10 cellular contexts compared by ENCODE assay signal in the genomic region with DNA sequence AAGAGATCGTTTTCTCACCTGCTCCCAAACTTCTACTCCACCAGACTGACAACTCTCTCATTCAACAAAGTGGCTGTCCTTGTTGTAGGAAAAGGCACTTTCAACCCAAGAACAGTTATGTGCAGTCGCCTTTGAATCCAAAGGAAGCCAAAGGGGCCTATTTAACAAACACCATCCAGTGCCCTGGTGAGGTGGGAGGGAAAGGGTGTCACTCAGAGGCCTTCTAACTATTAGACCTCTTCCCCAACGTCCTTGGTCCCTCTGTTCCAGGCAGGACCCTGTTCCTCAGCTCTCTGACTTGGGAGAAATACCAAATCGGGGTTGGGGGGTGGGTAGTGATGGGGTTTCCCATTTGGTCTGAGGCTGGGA. TPM values are rescaled to one million over a fixed set of nuclear protein-coding genes. Genes with fewer than 3 reads are reported as not detected.
A peak's percentile ranks its signal among the peaks of the same experiment; 100 is the strongest.
DNase-seq lines count a peak whose midpoint lies in the region; ATAC-seq, FAIRE-seq and TF ChIP-seq lines count a peak whose summit lies in the region.
"Had no signal": no experiment of that assay in that cellular context is flagged by ENCODE, and none has a peak within 500 bp of the region (broad histone marks: within the 10 kb centered on the region; RNA-seq: fewer than 3 reads in every experiment).

No MANE protein-coding gene starts in this region.

- H3K4me1 Mint-ChIP-seq in memory B cell: peaks cover 12% of the 10 kb centered on the region

- TF ChIP-seq POLR2A in HepG2 (IDR thresholded peaks at IDR 0.05; ENCODE audit: insufficient read depth in 1 of 2, low read depth in 2 of 2, low read length in 2 of 2): no peak
- no peak for TF ChIP-seq POLR2A in right lobe of liver (IDR thresholded peaks at IDR 0.05)
- TF ChIP-seq POLR2A in GM18505 (IDR thresholded peaks at IDR 0.05; ENCODE audit: borderline replicate concordance, extremely low read depth, insufficient read depth, insufficient read length): no peak

- CTCF ChIA-PET in HepG2 (lab: Yijun Ruan, JAX; ENCODE audit: low intra/inter-chr PET ratio, low total read pairs): no interaction called here

- no peaks in the 10 kb centered on the region for H3K9me3 Mint-ChIP-seq in memory B cell

- H3K79me2 ChIP-seq in HepG2 (ENCODE audit: insufficient read depth, low read length): peaks cover 14% of the 10 kb centered on the region

- H3K27me3 ChIP-seq in HepG2 (ENCODE audit: control insufficient read depth in 1 of 2, insufficient read depth in 2 of 2, low read length in 2 of 2): no peaks in the 10 kb centered on the region
- no peaks in the 10 kb centered on the region for H3K27me3 ChIP-seq in right lobe of liver
- no peaks in the 10 kb centered on the region for H3K27me3 ChIP-seq in ascending aorta
- H3K27me3 ChIP-seq: MG63 had no signal

- 21% methylated on average over 4 of the region's 4 CpGs for WGBS in HepG2 (ENCODE audit: low lambda C conversion rate)
- WGBS in right lobe of liver (ENCODE audit: insufficient coverage, low coverage, low lambda C conversion rate, missing lambda C conversion rate): 53% methylated on average over 4 of the region's 4 CpGs

- DNase-seq in HepG2 (ENCODE audit: low spot score): peak; percentile 9
- no peak for DNase-seq in right lobe of liver
- no peak for DNase-seq in ascending aorta (ENCODE audit: low spot score in 2 of 2)
- no peak for DNase-seq in memory B cell (ENCODE audit: low spot score in 2 of 2)
- DNase-seq in NCI-H1436 (lab: John Stamatoyannopoulos, UW): no peak
- DNase-seq: MG63 had no signal

- TF ChIP-seq RAD21 in HepG2 (CRISPR knock-in tag; IDR thresholded peaks at IDR 0.05): no peak

- H3K9me3 ChIP-seq in HepG2 (ENCODE audit: low read length): no peaks in the 10 kb centered on the region
- no peaks in the 10 kb centered on the region for H3K9me3 ChIP-seq in right lobe of liver
- H3K9me3 ChIP-seq in ascending aorta: no peaks in the 10 kb centered on the region
- H3K9me3 ChIP-seq: MG63 had no signal

- no peak for TF ChIP-seq EP300 in HepG2 (IDR thresholded peaks at IDR 0.05; ENCODE audit: low read depth in 2 of 2, low read length in 2 of 2)
- no peak for TF ChIP-seq EP300 in HepG2 (CRISPR knock-in tag; IDR thresholded peaks at IDR 0.05; ENCODE audit: borderline replicate concordance)

- ATAC-seq in HepG2 (no peak), right lobe of liver (no peak), memory B cell (ENCODE audit: low read depth) (no peak), HG02973 (IDR thresholded peaks at IDR 0.05; ENCODE audit: unreplicated experiment) (no peak), GM18505 (IDR thresholded peaks at IDR 0.05; ENCODE audit: unreplicated experiment) (no peak), GM21723 (IDR thresholded peaks at IDR 0.05; ENCODE audit: unreplicated experiment) (no peak)

- H3K4me1 ChIP-seq in HepG2 (ENCODE audit: insufficient read depth, low read length): peaks cover 35% of the 10 kb centered on the region
- peaks cover 0 to 13% (median 5%) of the 10 kb centered on the region in 4 donors for H3K4me1 ChIP-seq in right lobe of liver
- H3K4me1 ChIP-seq in ascending aorta: no peaks in the 10 kb centered on the region

- H3K4me3 ChIP-seq in HepG2 (replicated peaks in 1 of 3; ENCODE audit: insufficient read depth in 1 of 3, low read depth in 2 of 3, low read length in 3 of 3) (peak overlapping the region; percentile 77 to 96 (median 84)), right lobe of liver (no peak overlapping the region), ascending aorta (peak overlapping the region; percentile 75 to 76)
- H3K4me3 ChIP-seq: MG63 had no signal

- H3K36me3 ChIP-seq in HepG2 (replicated peaks in 1 of 2; ENCODE audit: control insufficient read depth in 1 of 2, insufficient read depth in 2 of 2, low read length in 2 of 2) (peaks cover 2 to 13% of the 10 kb centered on the region in 2 experiments; a peak in 2 of 5 replicates), right lobe of liver (no peaks in the 10 kb centered on the region), ascending aorta (no peaks in the 10 kb centered on the region)
- H3K36me3 ChIP-seq: MG63 had no signal

- peak; percentile 23 for FAIRE-seq in HepG2 (lab: Jason Lieb, UNC)
- FAIRE-seq: G401.6 had no signal

- BruUV-seq in HepG2 (replicated peaks; lab: Mats Ljungman, UMichigan): no TSS peak

- peaks cover 19% of the 10 kb centered on the region for H3K27me3 Mint-ChIP-seq in memory B cell

- H3K27ac ChIP-seq in HepG2 (ENCODE audit: extremely low read length, insufficient read depth, low read length) (no peak overlapping the region), right lobe of liver (no peak overlapping the region), ascending aorta (peak overlapping the region; percentile 2 to 46)

- peak overlapping the region; percentile 90 for H3K4me2 ChIP-seq in HepG2 (ENCODE audit: low read depth, low read length)

- H3K27ac Mint-ChIP-seq in memory B cell: no peak overlapping the region

- peaks cover 9% of the 10 kb centered on the region for H4K20me1 ChIP-seq in HepG2 (ENCODE audit: insufficient read depth, low read length)

- TF ChIP-seq CTCF in HepG2 (CRISPR knock-in tag; IDR thresholded peaks at IDR 0.05) (no peak), right lobe of liver (IDR thresholded peaks at IDR 0.05) (no peak), ascending aorta (IDR thresholded peaks at IDR 0.05) (no peak)

- peak overlapping the region; percentile 62 for H3K9ac ChIP-seq in HepG2 (ENCODE audit: insufficient read depth, low read depth, low read length)

- POLR2A ChIA-PET in HepG2 (lab: Yijun Ruan, JAX): interaction anchor here (0.6 to 4.2 kb wide), 2 partner anchors 30 to 473 kb away, joined by 3 to 38 read pairs; no protein-coding TSS in a partner anchor

- in situ Hi-C loops in HepG2 (cut with HindIII; ENCODE audit: extremely low pct_ligation_motif_present, low pct_unique_long_range_greater_than_20kb): loop anchor here (5.0 kb wide), 1 partner anchor 64 kb away; no protein-coding TSS in a partner anchor

- peak overlapping the region; percentile 74 for H3K4me3 Mint-ChIP-seq in memory B cell

- H2AFZ ChIP-seq in HepG2 (ENCODE audit: low read length): no peak overlapping the region

- no peaks in the 10 kb centered on the region for H3K36me3 Mint-ChIP-seq in memory B cell

- intact Hi-C loops in HepG2 (cut with micrococcal nuclease; ENCODE audit: unreplicated experiment): loop anchor here (1.0 to 10.0 kb wide), 6 partner anchors 72 to 531 kb away; a partner anchor contains a TSS
- intact Hi-C loops in right lobe of liver (cut with DNase I): loop anchor here in 1 of 2 donors (10.0 kb wide), 1 partner anchor 66 kb away; no protein-coding TSS in a partner anchor
- intact Hi-C loops in ascending aorta (cut with DNase I): loop anchor here (5.0 kb wide), 2 partner anchors 56 to 64 kb away; no protein-coding TSS in a partner anchor

RNA-seq across cellular contexts. Expression of a gene that starts 3.2 kb away (rescaled TPM):
- total RNA-seq in HepG2 (2016; rRNA removed; fragmentation: Illumina TruSeq; extraction: Trizol): 6.0 and 6.7 TPM in 2 replicates
- 0.35 and 0.51 TPM in 2 replicates for total RNA-seq in HepG2 (2016; cell fraction: cytosol; rRNA removed; fragmentation: Illumina TruSeq; extraction: Trizol; ENCODE audit: low read depth)
- 5.4 and 5.9 TPM in 2 replicates for total RNA-seq in HepG2 (2016; cell fraction: insoluble cytoplasmic fraction; rRNA removed; fragmentation: Illumina TruSeq; extraction: Trizol)
- total RNA-seq in HepG2 (2016; cell fraction: membrane; rRNA removed; fragmentation: Illumina TruSeq; extraction: Trizol): 2.6 and 3.0 TPM in 2 replicates
- 5.0 and 6.1 TPM in 2 replicates for total RNA-seq in HepG2 (2016; cell fraction: nucleus; rRNA removed; fragmentation: Illumina TruSeq; extraction: Trizol)
- polyA plus RNA-seq in HepG2 (2011; rRNA removed): 4.5 and 5.0 TPM in 2 replicates
- 2.4 and 3.0 TPM in 2 replicates for polyA plus RNA-seq in HepG2 (2011; cell fraction: cytosol; rRNA removed)
- polyA plus RNA-seq in HepG2 (2011; cell fraction: nucleus; rRNA removed): 4.1 and 4.4 TPM in 2 replicates
- 3.2 and 3.9 TPM in 2 replicates for polyA plus RNA-seq in HepG2 (2012)
- 0.10 and 0.14 TPM in 2 replicates for polyA plus RNA-seq in HepG2 (2016; cell fraction: cytosol; fragmentation: Illumina TruSeq; extraction: Trizol; ENCODE audit: low read depth)
- polyA plus RNA-seq in HepG2 (2016; cell fraction: insoluble cytoplasmic fraction; fragmentation: Illumina TruSeq; extraction: Trizol; ENCODE audit: low read depth): 2.9 and 5.1 TPM in 2 replicates
- 0.61 and 0.83 TPM in 2 replicates for polyA plus RNA-seq in HepG2 (2016; cell fraction: membrane; fragmentation: Illumina TruSeq; extraction: Trizol; ENCODE audit: low read depth)
- 5.3 and 7.3 TPM in 2 replicates for polyA plus RNA-seq in HepG2 (2016; cell fraction: nucleus; fragmentation: Illumina TruSeq; extraction: Trizol; ENCODE audit: insufficient read depth, low read depth)
- 8.9 and 18.4 TPM in 2 replicates for polyA minus RNA-seq in HepG2 (2011; rRNA and poly(A)+ RNA removed; ENCODE audit: low replicate concordance)
- polyA minus RNA-seq in HepG2 (2011; cell fraction: cytosol; rRNA and poly(A)+ RNA removed): 5.5 and 6.8 TPM in 2 replicates
- polyA minus RNA-seq in HepG2 (2011; cell fraction: nucleus; rRNA and poly(A)+ RNA removed): 5.7 and 8.0 TPM in 2 replicates
- total RNA-seq in right lobe of liver: under 1 TPM in 5 of 6 experiments, not detected in 1; 0.04 to 0.43 (median 0.23) TPM
- total RNA-seq in ascending aorta: 1.4 TPM

RNA-seq across cellular contexts. Expression of a gene that starts 13.6 kb away (rescaled TPM):
- 94.8 and 130 TPM in 2 replicates for total RNA-seq in HepG2 (2016; rRNA removed; fragmentation: Illumina TruSeq; extraction: Trizol)
- total RNA-seq in HepG2 (2016; cell fraction: cytosol; rRNA removed; fragmentation: Illumina TruSeq; extraction: Trizol; ENCODE audit: low read depth): 60.3 and 68.8 TPM in 2 replicates
- total RNA-seq in HepG2 (2016; cell fraction: insoluble cytoplasmic fraction; rRNA removed; fragmentation: Illumina TruSeq; extraction: Trizol): 93.8 and 135 TPM in 2 replicates
- total RNA-seq in HepG2 (2016; cell fraction: membrane; rRNA removed; fragmentation: Illumina TruSeq; extraction: Trizol): 31.2 and 38.1 TPM in 2 replicates
- 93.5 and 99.8 TPM in 2 replicates for total RNA-seq in HepG2 (2016; cell fraction: nucleus; rRNA removed; fragmentation: Illumina TruSeq; extraction: Trizol)
- 45.8 and 49.2 TPM in 2 replicates for polyA plus RNA-seq in HepG2 (2011; rRNA removed)
- 31.1 and 41.1 TPM in 2 replicates for polyA plus RNA-seq in HepG2 (2011; cell fraction: cytosol; rRNA removed)
- 15.4 and 16.3 TPM in 2 replicates for polyA plus RNA-seq in HepG2 (2011; cell fraction: nucleus; rRNA removed)
- polyA plus RNA-seq in HepG2 (2012): 41.3 and 44.6 TPM in 2 replicates
- polyA plus RNA-seq in HepG2 (2016; cell fraction: cytosol; fragmentation: Illumina TruSeq; extraction: Trizol; ENCODE audit: low read depth): 8.7 and 10.2 TPM in 2 replicates
- 107 and 116 TPM in 2 replicates for polyA plus RNA-seq in HepG2 (2016; cell fraction: insoluble cytoplasmic fraction; fragmentation: Illumina TruSeq; extraction: Trizol; ENCODE audit: low read depth)
- 12.3 and 12.4 TPM in 2 replicates for polyA plus RNA-seq in HepG2 (2016; cell fraction: membrane; fragmentation: Illumina TruSeq; extraction: Trizol; ENCODE audit: low read depth)
- polyA plus RNA-seq in HepG2 (2016; cell fraction: nucleus; fragmentation: Illumina TruSeq; extraction: Trizol; ENCODE audit: insufficient read depth, low read depth): 39.6 and 40.0 TPM in 2 replicates
- polyA minus RNA-seq in HepG2 (2011; rRNA and poly(A)+ RNA removed; ENCODE audit: low replicate concordance): 20.6 and 44.6 TPM in 2 replicates
- polyA minus RNA-seq in HepG2 (2011; cell fraction: cytosol; rRNA and poly(A)+ RNA removed): 24.3 and 30.5 TPM in 2 replicates
- polyA minus RNA-seq in HepG2 (2011; cell fraction: nucleus; rRNA and poly(A)+ RNA removed): 113 and 135 TPM in 2 replicates
- 10 to 100 TPM; 10.5 to 15.2 (median 12.3) TPM for total RNA-seq in right lobe of liver
- total RNA-seq in ascending aorta: 37.5 TPM

Comparison
In these comparisons a context has a peak if more than half of its experiments do, and no peak if none do; other contexts are left out.
1. H3K4me3 ChIP-seq: peak in HepG2 (3 of 3) and ascending aorta (2 of 2); none in right lobe of liver (0 of 3).
2. H3K27ac ChIP-seq: peak in ascending aorta (2 of 2); none in HepG2 (single experiment) and right lobe of liver (0 of 3).